ENCODE assay signal across 18 cellular contexts in the genomic region with DNA sequence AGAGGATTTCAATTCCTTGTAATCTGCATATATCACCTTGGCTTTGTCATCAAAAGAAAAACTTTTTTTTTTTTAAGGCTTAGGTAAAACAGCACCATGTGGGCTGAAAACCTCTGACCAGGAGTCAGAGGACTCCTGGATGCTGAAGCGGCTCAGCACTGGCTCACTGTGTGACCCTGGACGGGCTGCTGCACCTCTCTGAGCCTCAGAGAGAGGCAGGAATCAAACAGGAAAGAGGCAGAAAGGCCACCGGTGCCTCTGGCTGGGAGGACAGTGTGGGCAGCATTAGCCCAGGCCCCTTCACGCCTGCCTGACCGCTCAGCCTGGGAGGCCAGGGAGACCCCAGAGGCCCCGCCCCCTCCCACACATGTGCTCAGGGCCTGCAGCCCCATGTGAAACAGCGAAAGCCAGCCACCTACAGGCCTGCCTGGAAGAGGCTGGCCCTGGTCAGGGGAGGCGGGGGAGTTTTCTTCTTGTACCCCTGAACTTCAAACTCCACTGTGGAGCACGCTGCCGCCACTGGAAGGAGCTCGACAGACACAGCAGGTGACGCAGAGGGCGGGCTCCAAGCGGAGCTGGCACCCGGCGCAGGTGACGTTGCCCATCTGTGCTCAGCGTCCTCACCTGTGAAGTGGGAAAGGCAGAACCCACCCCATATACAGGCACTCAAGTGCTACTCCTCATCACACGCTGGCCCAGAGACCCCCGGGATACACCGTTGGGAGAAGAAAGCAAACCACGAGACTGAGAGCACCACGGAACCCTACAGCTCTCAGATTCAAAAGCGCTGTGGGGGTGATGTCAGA. TPM values are rescaled to one million over a fixed set of nuclear protein-coding genes. Genes with fewer than 3 reads are reported as not detected.
A peak's percentile ranks its signal among the peaks of the same experiment; 100 is the strongest.
DNase-seq lines count a peak whose midpoint lies in the region; ATAC-seq, FAIRE-seq and TF ChIP-seq lines count a peak whose summit lies in the region.
"Had no signal": no experiment of that assay in that cellular context is flagged by ENCODE, and none has a peak within 500 bp of the region (broad histone marks: within the 10 kb centered on the region; RNA-seq: fewer than 3 reads in every experiment).

No MANE protein-coding gene starts in this region.

- no peaks in the 10 kb centered on the region for H3K9me3 ChIP-seq in BLaER1
- H3K9me3 ChIP-seq: ascending aorta, sigmoid colon, SJSA1 had no signal

- DNase-seq in GM12891 (ENCODE audit: insufficient read length, low spot score) (peak; percentile 6), chondrocyte (ENCODE audit: low spot score) (peak; percentile 87), NCI-H1048 (lab: John Stamatoyannopoulos, UW) (no peak), ACHN (no peak), NCI-H510A treated with DMSO at 0.1 percent for 48 hours (lab: John Stamatoyannopoulos, UW) (no peak)
- DNase-seq in naive thymus-derived CD8-positive, alpha-beta T cell: peak in 1 of 10 donors; percentile 43
- DNase-seq: effector CD4-positive, alpha-beta T cell; foreskin melanocyte; NCI-H2107; NK-92 treated with Interleukin-12 subunit alpha and Interleukin-12 subunit beta, amount 100 ng/mL, for 24 hours; sigmoid colon; stimulated activated naive CD8-positive, alpha-beta T cell treated with anti-CD3 and anti-CD28 coated beads, Interleukin-15, Interleukin-2, amounts not matched to agents 100 U/mL and 50 U/mL, for 24 hours had no signal

- H3K4me3 Mint-ChIP-seq in chondrocyte (ENCODE audit: unreplicated experiment): no peak overlapping the region
- peak overlapping the region in 1 of 10 donors; percentile 16 for H3K4me3 Mint-ChIP-seq in naive thymus-derived CD8-positive, alpha-beta T cell

- H3K27ac Mint-ChIP-seq in chondrocyte (ENCODE audit: unreplicated experiment): no peak overlapping the region
- peak overlapping the region in 9 of 10 donors; percentile 8 to 61 (median 45) for H3K27ac Mint-ChIP-seq in naive thymus-derived CD8-positive, alpha-beta T cell

- ATAC-seq in naive thymus-derived CD8-positive, alpha-beta T cell: no peak
- ATAC-seq in GM21381 (IDR thresholded peaks at IDR 0.05; ENCODE audit: unreplicated experiment): no peak
- ATAC-seq: stimulated activated naive CD8-positive, alpha-beta T cell treated with anti-CD3 and anti-CD28 coated beads, Interleukin-15, Interleukin-2, amounts not matched to agents 100 U/mL and 50 U/mL, for 24 hours had no signal

- H3K4me3 ChIP-seq in BLaER1: no peak overlapping the region
- H3K4me3 ChIP-seq: sigmoid colon, SJSA1 had no signal

- H3K9ac ChIP-seq in BLaER1: no peak overlapping the region

- no peaks in the 10 kb centered on the region for H3K9me3 Mint-ChIP-seq in chondrocyte (ENCODE audit: low read depth)
- H3K9me3 Mint-ChIP-seq in naive thymus-derived CD8-positive, alpha-beta T cell: no peaks in the 10 kb centered on the region

- H3K4me1 Mint-ChIP-seq in chondrocyte (ENCODE audit: low read depth): peaks cover 52% of the 10 kb centered on the region
- peaks cover 31 to 63% (median 60%) of the 10 kb centered on the region in 4 donors for H3K4me1 Mint-ChIP-seq in naive thymus-derived CD8-positive, alpha-beta T cell

- in situ Hi-C loops in ACHN (cut with HindIII; ENCODE audit: low pct_ligation_motif_present, low pct_unique_long_range_greater_than_20kb, low sequenced_read_pairs): no loop called here

- H3K36me3 Mint-ChIP-seq in chondrocyte (ENCODE audit: low read depth): peaks cover 2% of the 10 kb centered on the region
- peaks cover 0 to 6% (median 0%) of the 10 kb centered on the region in 3 donors for H3K36me3 Mint-ChIP-seq in naive thymus-derived CD8-positive, alpha-beta T cell

- no peaks in the 10 kb centered on the region for H3K27me3 Mint-ChIP-seq in chondrocyte (ENCODE audit: low read depth)
- H3K27me3 Mint-ChIP-seq in naive thymus-derived CD8-positive, alpha-beta T cell: no peaks in the 10 kb centered on the region

- H3K4me2 ChIP-seq in BLaER1: peak overlapping the region; percentile 71

- no peak overlapping the region; the same call in 1 of the 2 replicates for H3K27ac ChIP-seq in BLaER1
- H3K27ac ChIP-seq: HL-60, SJSA1 had no signal

- H4K20me1 ChIP-seq in BLaER1: peaks cover 100% of the 10 kb centered on the region

- FAIRE-seq in GM12891 (lab: Jason Lieb, UNC): no peak
- FAIRE-seq: kidney had no signal

- TF ChIP-seq CTCF in chondrocyte (IDR thresholded peaks at IDR 0.05): no peak

- TF ChIP-seq POLR2A in GM12891 (IDR thresholded peaks at IDR 0.05; ENCODE audit: low read depth, low read length): no peak

- POLR2A ChIA-PET in naive thymus-derived CD8-positive, alpha-beta T cell (lab: Charles Lee): no interaction called here

- H3K36me3 ChIP-seq in BLaER1: peaks cover 40% of the 10 kb centered on the region
- H3K36me3 ChIP-seq: ascending aorta, sigmoid colon had no signal

- no peaks in the 10 kb centered on the region for H3K27me3 ChIP-seq in BLaER1
- H3K27me3 ChIP-seq: ascending aorta, sigmoid colon, SJSA1 had no signal

- H3K4me1 ChIP-seq in BLaER1: peaks cover 100% of the 10 kb centered on the region

TF ChIP-seq in GM12891, 5 proteins besides CTCF, POLR2A, EP300 and RAD21:
- no peak for TF ChIP-seq TAF1 (IDR thresholded peaks at IDR 0.05; ENCODE audit: low read depth, low read length)
- no peak for TF ChIP-seq SPI1 (IDR thresholded peaks at IDR 0.05; ENCODE audit: low read depth, low read length)
- TF ChIP-seq POLR2AphosphoS5 (IDR thresholded peaks at IDR 0.05; ENCODE audit: low read depth, low read length): no peak
- TF ChIP-seq PAX5 (IDR thresholded peaks at IDR 0.05; ENCODE audit: insufficient read depth, low read length, severe bottlenecking): no peak
- no peak for TF ChIP-seq POU2F2 (IDR thresholded peaks at IDR 0.05; ENCODE audit: low read depth, low read length)

RNA-seq across cellular contexts. Expression of a gene that starts 39.7 kb away (rescaled TPM):
- 13.6 TPM for polyA plus RNA-seq in GM12891 (2012; ENCODE audit: low read depth, missing spikeins)
- total RNA-seq in chondrocyte: 57.7 to 61.2 TPM (median 60.9 TPM) in 3 replicates
- 10 to 100 TPM; 37.7 to 41.7 TPM for total RNA-seq in naive thymus-derived CD8-positive, alpha-beta T cell
- 1 to 10 TPM in 2 of 3 donors, under 1 TPM in 1; 0.68 to 2.7 (median 1.2) TPM for polyA plus RNA-seq in naive thymus-derived CD8-positive, alpha-beta T cell

Comparison
In these comparisons a context has a peak if more than half of its experiments do, and no peak if none do; other contexts are left out.
1. DNase-seq: peak in GM12891 (single experiment) and chondrocyte (single experiment); none in NCI-H1048 (single experiment), ACHN (single experiment) and NCI-H510A treated with DMSO at 0.1 percent for 48 hours (single experiment).